18 cellular contexts compared by ENCODE assay signal in genomic region chr11:11552688-11553087, GRCh38.
DNase-seq lines count a peak whose midpoint lies in the region; ATAC-seq and TF ChIP-seq lines count a peak whose summit lies in the region.
"Had no signal": no experiment of that assay in that cellular context is flagged by ENCODE, and none has a peak within 500 bp of the region (broad histone marks: within the 10 kb centered on the region; RNA-seq: fewer than 3 reads in every experiment).

No MANE protein-coding gene starts in this region.

- no peak for ATAC-seq in lung (ENCODE audit: insufficient read depth, low FRiP score)
- no peak for ATAC-seq in GM19324 (IDR thresholded peaks at IDR 0.05; ENCODE audit: low FRiP score, unreplicated experiment)
- ATAC-seq: HCT116 had no signal

- H3K27ac Mint-ChIP-seq in Calu3 (ENCODE audit: unreplicated experiment): no peak overlapping the region

- in situ Hi-C loops in transverse colon (cut with MboI; ENCODE audit: low pct_ligation_motif_present in 1 of 4, low pct_unique_long_range_greater_than_20kb in 1 of 4, low sequenced_read_pairs in 3 of 4): no loop called here

- no peaks in the 10 kb centered on the region for H3K27me3 Mint-ChIP-seq in Calu3 (ENCODE audit: unreplicated experiment)

- H3K27me3 ChIP-seq in lung (ENCODE audit: control insufficient read depth, insufficient read depth) (no peaks in the 10 kb centered on the region), transverse colon (no peaks in the 10 kb centered on the region), left ventricle myocardium inferior (ENCODE audit: low read depth) (no peaks in the 10 kb centered on the region)

- H3K27ac ChIP-seq in lung (ENCODE audit: low read depth in 1 of 2, low read length in 1 of 2) (peak overlapping the region in 1 of 2 donors; percentile 73), transverse colon (no peak overlapping the region), left ventricle myocardium inferior (replicated peaks) (no peak overlapping the region)
- H3K27ac ChIP-seq: GM23248 had no signal

- CTCF ChIA-PET in Calu3 (lab: Charles Lee): no interaction called here

- H3K9me3 ChIP-seq in lung (ENCODE audit: control insufficient read depth in 2 of 2, insufficient read depth in 1 of 2, low read length in 1 of 2) (no peaks in the 10 kb centered on the region), transverse colon (no peaks in the 10 kb centered on the region), left ventricle myocardium inferior (replicated peaks) (no peaks in the 10 kb centered on the region)

- no peaks in the 10 kb centered on the region for H3K36me3 Mint-ChIP-seq in Calu3 (ENCODE audit: insufficient read depth, unreplicated experiment)
- H3K36me3 Mint-ChIP-seq: CD14-positive monocyte had no signal

- peak; percentile 51 for DNase-seq in Calu3
- peak; percentile 43 for DNase-seq in epithelial cell of esophagus (ENCODE audit: low read depth)
- peak; percentile 71 for DNase-seq in lung (ENCODE audit: low spot score)
- DNase-seq in transverse colon: peak; percentile 61
- DNase-seq in left ventricle myocardium inferior: no peak
- no peak for DNase-seq in NCI-H2081 treated with DMSO at 0.1 percent for 48 hours (lab: John Stamatoyannopoulos, UW)
- no peak for DNase-seq in NCI-H446 treated with DMSO at 0.1 percent for 48 hours (lab: John Stamatoyannopoulos, UW)
- DNase-seq: COR-L47, DMS53, GM23248, NCI-H1436, NCI-H2029 treated with DMSO at 0.1 percent for 48 hours, NCI-H226, NCI-H526 treated with DMSO at 0.1 percent for 48 hours, OCI-M1 had no signal

- no peak overlapping the region for H3K4me3 Mint-ChIP-seq in Calu3 (ENCODE audit: low read depth, unreplicated experiment)
- H3K4me3 Mint-ChIP-seq: CD14-positive monocyte had no signal

- H3K4me3 ChIP-seq in epithelial cell of esophagus (ENCODE audit: low read length): no peak overlapping the region
- H3K4me3 ChIP-seq in lung: no peak overlapping the region
- no peak overlapping the region for H3K4me3 ChIP-seq in transverse colon
- H3K4me3 ChIP-seq in left ventricle myocardium inferior: no peak overlapping the region
- H3K4me3 ChIP-seq: GM23248 had no signal

- H3K4me1 ChIP-seq in lung (ENCODE audit: control insufficient read depth in 2 of 2, insufficient read depth in 2 of 2, low read length in 2 of 2) (peaks cover 9 to 44% of the 10 kb centered on the region in 2 donors), transverse colon (peaks cover 0 to 13% (median 8%) of the 10 kb centered on the region in 4 donors), left ventricle myocardium inferior (peaks cover 76% of the 10 kb centered on the region)

- H3K36me3 ChIP-seq in lung (ENCODE audit: control insufficient read depth in 2 of 2, insufficient read depth in 2 of 2, low read length in 2 of 2) (no peaks in the 10 kb centered on the region), transverse colon (no peaks in the 10 kb centered on the region), left ventricle myocardium inferior (no peaks in the 10 kb centered on the region)

- TF ChIP-seq CTCF in Calu3 (IDR thresholded peaks at IDR 0.05; ENCODE audit: unreplicated experiment): no peak
- no peak for TF ChIP-seq CTCF in epithelial cell of esophagus (IDR thresholded peaks at IDR 0.05; ENCODE audit: insufficient read depth, low read depth, low read length, missing control alignments)
- no peak for TF ChIP-seq CTCF in lung (IDR thresholded peaks at IDR 0.05; ENCODE audit: control extremely low read depth, extremely low read depth)
- no peak for TF ChIP-seq CTCF in transverse colon (IDR thresholded peaks at IDR 0.05)
- TF ChIP-seq CTCF in left ventricle myocardium inferior (IDR thresholded peaks at IDR 0.05; ENCODE audit: borderline replicate concordance): no peak

- peaks cover 3% of the 10 kb centered on the region for H3K9me3 Mint-ChIP-seq in Calu3 (ENCODE audit: low read depth, unreplicated experiment)
- H3K9me3 Mint-ChIP-seq: CD14-positive monocyte had no signal

- BruUV-seq in Calu3 (replicated peaks; lab: Mats Ljungman, UMichigan): no TSS peak

- TF ChIP-seq EP300 in transverse colon (IDR thresholded peaks at IDR 0.05; ENCODE audit: low read depth): no peak

- H3K4me1 Mint-ChIP-seq in Calu3 (ENCODE audit: low read depth, unreplicated experiment): peaks cover 18% of the 10 kb centered on the region
- H3K4me1 Mint-ChIP-seq: CD14-positive monocyte had no signal

- intact Hi-C loops in Calu3 (cut with micrococcal nuclease; ENCODE audit: unreplicated experiment): no loop called here
- intact Hi-C loops in transverse colon (cut with DNase I; ENCODE audit: low total_unique reads): no loop called here
- intact Hi-C loops in left ventricle myocardium inferior (cut with micrococcal nuclease): no loop called here

- TF ChIP-seq POLR2A in transverse colon (IDR thresholded peaks at IDR 0.05): no peak

Comparison
In these comparisons a context has a peak if more than half of its experiments do, and no peak if none do; other contexts are left out.
1. DNase-seq: peak in Calu3 (single experiment), epithelial cell of esophagus (single experiment), lung (single experiment) and transverse colon (single experiment); none in left ventricle myocardium inferior (single experiment), NCI-H2081 treated with DMSO at 0.1 percent for 48 hours (single experiment) and NCI-H446 treated with DMSO at 0.1 percent for 48 hours (single experiment).